ENCODE assay signal across 35 cellular contexts in genomic region chr10:9657530-9657929, GRCh38.
"Had no signal": no experiment of that assay in that cellular context is flagged by ENCODE, and none has a peak within 500 bp of the region (broad histone marks: within the 10 kb centered on the region; RNA-seq: fewer than 3 reads in every experiment).

No MANE protein-coding gene starts in this region.

- H3K9ac ChIP-seq: KMS-11 had no signal

- DNase-seq: Karpas-422, Kasumi-1, MG63, MM.1S, MV-4-11, NCI-H1048, NCI-H1092, NCI-H1092 treated with DMSO at 0.1 percent for 48 hours, NCI-H1105, NCI-H1105 treated with DMSO at 0.1 percent for 48 hours, NCI-H1417, NCI-H1417 treated with DMSO at 0.1 percent for 48 hours, NCI-H1436, NCI-H1436 treated with DMSO at 0.1 percent for 48 hours, NCI-H146, NCI-H1694, NCI-H1694 treated with DMSO at 0.1 percent for 48 hours, NCI-H187, NCI-H187 treated with DMSO at 0.1 percent for 48 hours, NCI-H1930, NCI-H2029, NCI-H2029 treated with DMSO at 0.1 percent for 48 hours, NCI-H2081, NCI-H2081 treated with DMSO at 0.1 percent for 48 hours, NCI-H2107, NCI-H2171, NCI-H2171 treated with DMSO at 0.1 percent for 48 hours, NCI-H2227 treated with DMSO at 0.1 percent for 48 hours, NCI-H226, NCI-H345, NCI-H446, NCI-H446 treated with DMSO at 0.1 percent for 48 hours, NCI-H510A, NCI-H510A treated with DMSO at 0.1 percent for 48 hours had no signal

- H3K4me2 ChIP-seq: KMS-11 had no signal

- H3K27ac ChIP-seq: KMS-11 had no signal

- H3K36me3 ChIP-seq: MG63 had no signal

- H3K27me3 ChIP-seq: MG63 had no signal

- H3K4me3 ChIP-seq: MG63 had no signal
